In the genomic region with DNA sequence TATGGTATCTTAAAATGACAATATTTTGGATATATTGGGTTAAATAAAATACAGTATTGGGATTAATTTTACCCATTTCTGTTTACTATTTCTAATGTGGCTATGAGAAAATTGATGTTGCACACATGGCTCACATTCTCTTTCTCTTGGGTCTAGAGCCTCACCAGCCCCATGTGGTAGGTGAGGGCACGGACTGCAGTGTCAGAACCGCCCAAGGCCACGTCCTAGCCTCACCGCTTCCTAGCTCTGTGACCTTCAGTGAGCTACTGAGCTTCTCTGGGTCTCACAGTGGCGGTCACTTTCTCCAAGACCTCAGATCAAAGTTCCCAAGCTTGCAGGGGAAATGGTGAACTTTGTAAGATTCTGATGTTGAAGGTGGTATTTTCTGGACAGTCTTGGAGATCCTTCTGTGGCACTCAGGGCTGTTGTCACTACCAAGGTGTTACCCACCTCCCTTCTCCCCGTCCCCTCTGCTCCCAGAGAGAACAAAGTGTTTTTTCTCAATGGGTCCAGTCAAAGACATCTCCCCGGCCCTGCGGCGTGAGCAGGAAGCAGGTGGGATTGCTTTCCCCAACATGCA, we compare ENCODE assay signal across 23 cellular contexts.
A peak's percentile ranks its signal among the peaks of the same experiment; 100 is the strongest.
DNase-seq lines count a peak whose midpoint lies in the region; ATAC-seq, FAIRE-seq and TF ChIP-seq lines count a peak whose summit lies in the region.
"Had no signal": no experiment of that assay in that cellular context is flagged by ENCODE, and none has a peak within 500 bp of the region (broad histone marks: within the 10 kb centered on the region; RNA-seq: fewer than 3 reads in every experiment).

No MANE protein-coding gene starts in this region.

- H3K79me1 ChIP-seq in neuronal stem cell (ENCODE audit: low read depth, low read length): no peaks in the 10 kb centered on the region

- ATAC-seq in Right ventricle myocardium inferior (no peak), HG02852 (IDR thresholded peaks at IDR 0.05; ENCODE audit: unreplicated experiment) (no peak)
- ATAC-seq: K562 had no signal

- DNase-seq in cardiac muscle cell (ENCODE audit: low read depth in 1 of 2, low spot score in 1 of 2) (no peak), Right ventricle myocardium inferior (ENCODE audit: missing footprints) (no peak), endodermal cell (peak; percentile 14), neuronal stem cell (ENCODE audit: low spot score) (no peak), vagina (ENCODE audit: extremely low spot score in 2 of 2) (no peak), H7 (no peak), D721Med (ENCODE audit: insufficient read length, low spot score) (no peak)
- DNase-seq: activated CD4-positive, alpha-beta T cell treated with anti-CD3 and anti-CD28 coated beads, Interleukin-2, amount 10 ng/mL, durations not matched to agents 24 days and 14 days; activated naive CD4-positive, alpha-beta T cell treated with anti-CD3 and anti-CD28 coated beads, Interleukin-2, amount 10 ng/mL, durations not matched to agents 7 days and 5 days; BE2C; GOT3; hippocampal formation; left lung; NCI-H2081; NCI-H82; stimulated activated CD4-positive, alpha-beta T cell treated with anti-CD3 and anti-CD28 coated beads, Interleukin-2, amount 100 ng/mL, for 24 hours; WERI-Rb-1 had no signal

- H2BK12ac ChIP-seq in neuronal stem cell (ENCODE audit: low read length): no peak overlapping the region

- peaks cover 7% of the 10 kb centered on the region for H3K4me1 Mint-ChIP-seq in endodermal cell

- no peak for FAIRE-seq in D721Med (lab: Jason Lieb, UNC)
- FAIRE-seq: A204.1, K562 had no signal

- H2AK5ac ChIP-seq in neuronal stem cell (ENCODE audit: low read depth, low read length): no peak overlapping the region

- no peak overlapping the region for H3K14ac ChIP-seq in neuronal stem cell (ENCODE audit: low read length)

- no peak overlapping the region for H3K9ac ChIP-seq in endodermal cell (ENCODE audit: extremely low read depth, low read length, poor library complexity, severe bottlenecking)
- no peak overlapping the region for H3K9ac ChIP-seq in neuronal stem cell (ENCODE audit: low read depth, low read length, poor library complexity)
- H3K9ac ChIP-seq: neural progenitor cell had no signal

- H3K9me3 ChIP-seq in cardiac muscle cell (ENCODE audit: low read depth) (no peaks in the 10 kb centered on the region), endodermal cell (ENCODE audit: control insufficient read depth, low read length) (no peaks in the 10 kb centered on the region), neuronal stem cell (replicated peaks in 1 of 2; ENCODE audit: control insufficient read depth in 2 of 2, insufficient read depth in 1 of 2, low read depth in 1 of 2, low read length in 2 of 2) (no peaks in the 10 kb centered on the region), vagina (no peaks in the 10 kb centered on the region)
- H3K9me3 ChIP-seq: BE2C, left lung had no signal

- no peak overlapping the region for H3K23ac ChIP-seq in neuronal stem cell (ENCODE audit: low read depth, low read length, poor library complexity)

- H3K36me3 Mint-ChIP-seq in endodermal cell (ENCODE audit: low read depth): no peaks in the 10 kb centered on the region
- H3K36me3 Mint-ChIP-seq: activated naive CD4-positive, alpha-beta T cell treated with anti-CD3 and anti-CD28 coated beads, Interleukin-2, amount 10 ng/mL, durations not matched to agents 7 days and 5 days; neural progenitor cell had no signal

- H2BK120ac ChIP-seq in neuronal stem cell (ENCODE audit: low read depth, low read length): no peak overlapping the region

- H3K4me3 Mint-ChIP-seq in endodermal cell: no peak overlapping the region
- H3K4me3 Mint-ChIP-seq: activated CD4-positive, alpha-beta T cell treated with anti-CD3 and anti-CD28 coated beads, Interleukin-2, amount 10 ng/mL, durations not matched to agents 24 days and 14 days; activated naive CD4-positive, alpha-beta T cell treated with anti-CD3 and anti-CD28 coated beads, Interleukin-2, amount 10 ng/mL, durations not matched to agents 7 days and 5 days; neural progenitor cell had no signal

- no peaks in the 10 kb centered on the region for H3K27me3 Mint-ChIP-seq in endodermal cell (ENCODE audit: insufficient read depth)
- H3K27me3 Mint-ChIP-seq: progenitor cell of endocrine pancreas had no signal

- H2AFZ ChIP-seq in neuronal stem cell (ENCODE audit: low read length): no peak overlapping the region
- H2AFZ ChIP-seq: neural progenitor cell had no signal

- no peak overlapping the region for H4K8ac ChIP-seq in neuronal stem cell (ENCODE audit: low read depth, low read length)

- H3K36me3 ChIP-seq in cardiac muscle cell: no peaks in the 10 kb centered on the region
- no peaks in the 10 kb centered on the region for H3K36me3 ChIP-seq in endodermal cell (ENCODE audit: control insufficient read depth, insufficient read depth, low read length)
- no peaks in the 10 kb centered on the region for H3K36me3 ChIP-seq in neuronal stem cell (replicated peaks in 1 of 2; ENCODE audit: control insufficient read depth in 2 of 2, insufficient read depth in 2 of 2, low read length in 2 of 2)
- H3K36me3 ChIP-seq in vagina: no peaks in the 10 kb centered on the region
- no peaks in the 10 kb centered on the region for H3K36me3 ChIP-seq in H7 (replicated peaks; ENCODE audit: control insufficient read depth, insufficient read depth, low read length)
- H3K36me3 ChIP-seq: BE2C, neural progenitor cell, WERI-Rb-1 had no signal

- no peak overlapping the region for H3K4me2 ChIP-seq in neuronal stem cell (ENCODE audit: insufficient read depth, low read length, poor library complexity, severe bottlenecking)
- H3K4me2 ChIP-seq: neural progenitor cell, smooth muscle cell had no signal

- intact Hi-C loops in Right ventricle myocardium inferior (cut with DNase I) (no loop called here), vagina (cut with DNase I) (no loop called here)

- TF ChIP-seq POLR2A in vagina (IDR thresholded peaks at IDR 0.05): no peak

- no peak overlapping the region for H2BK15ac ChIP-seq in neuronal stem cell (ENCODE audit: low read length)

- H3K9me3 Mint-ChIP-seq in endodermal cell: no peaks in the 10 kb centered on the region
- H3K9me3 Mint-ChIP-seq: activated CD4-positive, alpha-beta T cell treated with anti-CD3 and anti-CD28 coated beads, Interleukin-2, amount 10 ng/mL, durations not matched to agents 24 days and 14 days; activated naive CD4-positive, alpha-beta T cell treated with anti-CD3 and anti-CD28 coated beads, Interleukin-2, amount 10 ng/mL, durations not matched to agents 7 days and 5 days; neural progenitor cell had no signal

- H3K4ac ChIP-seq in neuronal stem cell (ENCODE audit: low read length): no peak overlapping the region

- peak overlapping the region; percentile 46 for H3K18ac ChIP-seq in neuronal stem cell (ENCODE audit: low read length)

- no peak overlapping the region for H4K91ac ChIP-seq in neuronal stem cell (ENCODE audit: low read depth, low read length, poor library complexity)

- no peak overlapping the region for H3K4me3 ChIP-seq in cardiac muscle cell
- H3K4me3 ChIP-seq in endodermal cell (ENCODE audit: low read length): no peak overlapping the region
- H3K4me3 ChIP-seq in neuronal stem cell (ENCODE audit: low read length in 2 of 2): peak overlapping the region in 1 of 2 donors; percentile 28
- no peak overlapping the region for H3K4me3 ChIP-seq in vagina
- no peak overlapping the region for H3K4me3 ChIP-seq in H7 (ENCODE audit: insufficient read depth, low read depth, low read length)
- H3K4me3 ChIP-seq: K562, left lung, neural progenitor cell, smooth muscle cell had no signal

- H3K27ac ChIP-seq in cardiac muscle cell (peak overlapping the region; percentile 44), endodermal cell (ENCODE audit: low read depth, low read length) (no peak overlapping the region), neuronal stem cell (replicated peaks; ENCODE audit: low read length) (no peak overlapping the region), vagina (peak overlapping the region; percentile 20)
- H3K27ac ChIP-seq: neural progenitor cell, WERI-Rb-1 had no signal

- no peak overlapping the region for H2BK5ac ChIP-seq in neuronal stem cell (ENCODE audit: low read length)

- H3K27me3 ChIP-seq in cardiac muscle cell: no peaks in the 10 kb centered on the region
- H3K27me3 ChIP-seq in endodermal cell (ENCODE audit: control insufficient read depth, insufficient read depth, low read length, poor library complexity, severe bottlenecking): no peaks in the 10 kb centered on the region
- no peaks in the 10 kb centered on the region for H3K27me3 ChIP-seq in neuronal stem cell (ENCODE audit: control insufficient read depth in 3 of 3, insufficient read depth in 3 of 3, low read depth in 1 of 3, low read length in 3 of 3)
- H3K27me3 ChIP-seq in vagina: no peaks in the 10 kb centered on the region
- no peaks in the 10 kb centered on the region for H3K27me3 ChIP-seq in H7 (ENCODE audit: control insufficient read depth, insufficient read depth, low read length)
- H3K27me3 ChIP-seq: BE2C, left lung, neural progenitor cell had no signal

- WGBS in endodermal cell (ENCODE audit: insufficient coverage in 1 of 2, insufficient read length in 1 of 2), 2 experiments: 94 to 95% methylated on average over 6 to 9 of the region's 9 CpGs
- no CpG with 5 or more reads among the region's 9 CpGs for WGBS in neuronal stem cell (ENCODE audit: extremely low coverage in 2 of 2, insufficient read length in 2 of 2, insufficient replicate concordance in 1 of 2), 2 donors

- H3K4me1 ChIP-seq in cardiac muscle cell (ENCODE audit: low read depth): peaks cover 20% of the 10 kb centered on the region
- no peaks in the 10 kb centered on the region for H3K4me1 ChIP-seq in endodermal cell (ENCODE audit: control insufficient read depth, insufficient read depth, low read length)
- peaks cover 6 to 12% of the 10 kb centered on the region in 2 donors for H3K4me1 ChIP-seq in neuronal stem cell (ENCODE audit: control insufficient read depth in 2 of 2, insufficient read depth in 1 of 2, low read depth in 1 of 2, low read length in 2 of 2)
- peaks cover 43% of the 10 kb centered on the region for H3K4me1 ChIP-seq in vagina
- H3K4me1 ChIP-seq: BE2C had no signal

- TF ChIP-seq CTCF in cardiac muscle cell (IDR thresholded peaks at IDR 0.05; ENCODE audit: low read depth, low read length) (no peak), endodermal cell (conservative IDR thresholded peaks at IDR 0.05) (no peak), vagina (IDR thresholded peaks at IDR 0.05) (no peak), D721Med (IDR thresholded peaks at IDR 0.05; ENCODE audit: insufficient read depth, missing control alignments) (no peak)

- no peak overlapping the region for H3K27ac Mint-ChIP-seq in endodermal cell
- H3K27ac Mint-ChIP-seq: activated CD4-positive, alpha-beta T cell treated with anti-CD3 and anti-CD28 coated beads, Interleukin-2, amount 10 ng/mL, durations not matched to agents 24 days and 14 days; activated naive CD4-positive, alpha-beta T cell treated with anti-CD3 and anti-CD28 coated beads, Interleukin-2, amount 10 ng/mL, durations not matched to agents 7 days and 5 days; progenitor cell of endocrine pancreas had no signal

Comparison
In these comparisons a context has a peak if more than half of its experiments do, and no peak if none do; other contexts are left out.
1. H3K27ac ChIP-seq: peak in cardiac muscle cell (single experiment) and vagina (single experiment); none in endodermal cell (single experiment) and neuronal stem cell (single experiment).